In genomic region chr10:95640891-95641315, GRCh38 we compare ENCODE assay signal across 1 cellular context.
TF ChIP-seq lines count a peak whose summit lies in the region.

No MANE protein-coding gene starts in this region.

TF ChIP-seq in liver, 16 proteins besides CTCF, POLR2A, EP300 and RAD21 (continued from another document):
- TF ChIP-seq REST (IDR thresholded peaks at IDR 0.05) (no peak), HNF4A (conservative IDR thresholded peaks at IDR 0.05) (peak in 1 of 2 donors; percentile 16)
